Comparison of ENCODE assay signal across 8 cellular contexts in genomic region chr9:89497181-89497963, GRCh38. TPM values are rescaled to one million over a fixed set of nuclear protein-coding genes. Genes with fewer than 3 reads are reported as not detected.
DNase-seq lines count a peak whose midpoint lies in the region; ATAC-seq, FAIRE-seq and TF ChIP-seq lines count a peak whose summit lies in the region.

No MANE protein-coding gene starts in this region.

- H3K4me3 Mint-ChIP-seq in IgD-negative memory B cell (peak overlapping the region; percentile 87 to 99 (median 99)), immature natural killer cell (peak overlapping the region; percentile 87 to 99 (median 98))

- SMC1A ChIA-PET in GM12878 (lab: Charles Lee; ENCODE audit: uncharacterized antibody, unreplicated experiment) = interaction anchor here (0.9 to 1.2 kb wide), 8 partner anchors 12 to 68 kb away, joined by 3 to 7 read pairs (median 4); no protein-coding TSS in a partner anchor

- intact Hi-C loops in GM12878 (cut with micrococcal nuclease; ENCODE audit: unreplicated experiment) = loop anchor here (5.0 to 10.0 kb wide), 2 partner anchors 35 to 183 kb away; partner anchors contain the start of genes CKS2 and SECISBP2

- peaks cover 6% of the 10 kb centered on the region; the same call in 1 of the 2 replicates for H4K20me1 ChIP-seq in GM12878 (ENCODE audit: control insufficient read depth, insufficient read depth)

- no peak for TF ChIP-seq RAD21 in GM12878 (IDR thresholded peaks at IDR 0.05; ENCODE audit: insufficient read depth, low read depth, low read length)

- no peaks in the 10 kb centered on the region for H3K9me3 ChIP-seq in GM12878 (replicated peaks; ENCODE audit: control insufficient read depth, insufficient read depth, low read length)
- H3K9me3 ChIP-seq in stomach smooth muscle (ENCODE audit: control insufficient read depth in 2 of 2, low read length in 2 of 2) = no peaks in the 10 kb centered on the region

- no peak for FAIRE-seq in GM12878 (lab: Jason Lieb, UNC)

- POLR2A ChIA-PET in GM12878 (lab: Charles Lee) = interaction anchor here (0.6 to 0.7 kb wide), 2 partner anchors 30 to 75 kb away, joined by 3 read pairs; no protein-coding TSS in a partner anchor

- peaks cover 57% of the 10 kb centered on the region for H3K79me2 ChIP-seq in GM12878 (ENCODE audit: control insufficient read depth, insufficient read depth, low read length)

- H3K27me3 Mint-ChIP-seq in IgD-negative memory B cell = no peaks in the 10 kb centered on the region
- H3K27me3 Mint-ChIP-seq in immature natural killer cell (ENCODE audit: low read depth in 3 of 3) = peaks cover 4 to 32% (median 18%) of the 10 kb centered on the region in 3 donors

- peak overlapping the region; percentile 74 for H3K4me2 ChIP-seq in GM12878 (ENCODE audit: control insufficient read depth, insufficient read depth)

- no peak for TF ChIP-seq EP300 in GM12878 (IDR thresholded peaks at IDR 0.05; ENCODE audit: borderline replicate concordance in 1 of 2, control insufficient read depth in 1 of 2, low read depth in 2 of 2, low read length in 2 of 2)

- no peak overlapping the region for H2AFZ ChIP-seq in GM12878 (ENCODE audit: control insufficient read depth, low read depth, low read length)

- peak overlapping the region; percentile 71 for H3K9ac ChIP-seq in GM12878 (ENCODE audit: control insufficient read depth, insufficient read depth, low read length)
- H3K9ac ChIP-seq in stomach smooth muscle (ENCODE audit: low read length in 2 of 2) = peak overlapping the region; percentile 29 to 42

- peak; percentile 28 for ATAC-seq in GM18909 (IDR thresholded peaks at IDR 0.05; ENCODE audit: poor library complexity, unreplicated experiment)
- ATAC-seq in GM12878 = peak; percentile 38

- H3K36me3 ChIP-seq in GM12878 (ENCODE audit: control insufficient read depth in 2 of 2, insufficient read depth in 2 of 2, low read length in 1 of 2) (0 out of 4 replicates have a peak, but pooled peaks cover 0 to 5% of the 10 kb centered on the region in 2 experiments), stomach smooth muscle (ENCODE audit: control insufficient read depth in 2 of 2, insufficient read depth in 2 of 2, low read length in 2 of 2) (no peaks in the 10 kb centered on the region)

- TF ChIP-seq POLR2A in GM12878 (IDR thresholded peaks at IDR 0.05; ENCODE audit: low read depth, low read length) = peak; percentile 68

- H3K4me1 Mint-ChIP-seq in IgD-negative memory B cell (peaks cover 66 to 73% (median 69%) of the 10 kb centered on the region in 3 donors), immature natural killer cell (peaks cover 92 to 93% of the 10 kb centered on the region in 2 donors)

- H3K9me3 Mint-ChIP-seq in IgD-negative memory B cell (no peaks in the 10 kb centered on the region), immature natural killer cell (no peaks in the 10 kb centered on the region)

- H3K4me1 ChIP-seq in GM12878 (ENCODE audit: control insufficient read depth, insufficient read depth, low read length) (peaks cover 43% of the 10 kb centered on the region), stomach smooth muscle (ENCODE audit: control insufficient read depth, insufficient read depth, low read length) (peaks cover 10% of the 10 kb centered on the region)

- CTCF ChIA-PET in GM12878 (lab: Yijun Ruan, JAX) = interaction anchor here (1.4 kb wide), 1 partner anchor 68 kb away, joined by 7 read pairs; no protein-coding TSS in a partner anchor

- peaks cover 5% of the 10 kb centered on the region for H3K36me3 Mint-ChIP-seq in IgD-negative memory B cell
- no peaks in the 10 kb centered on the region for H3K36me3 Mint-ChIP-seq in immature natural killer cell

- no TSS peak for BruUV-seq in GM12878 (replicated peaks; lab: Mats Ljungman, UMichigan)

- TF ChIP-seq CTCF in 22Rv1 (IDR thresholded peaks at IDR 0.05) (no peak), GM12878 (IDR thresholded peaks at IDR 0.05 in 2 of 3, conservative IDR thresholded peaks at IDR 0.05 in 1 of 3; ENCODE audit: control insufficient read depth in 2 of 3, extremely low read depth in 1 of 3, insufficient read depth in 1 of 3, low read depth in 3 of 3, low read length in 3 of 3) (no peak)

- H3K27ac ChIP-seq in 22Rv1 (peak overlapping the region; percentile 40), GM12878 (ENCODE audit: control insufficient read depth, insufficient read depth) (peak overlapping the region; percentile 63), stomach smooth muscle (ENCODE audit: low read length) (no peak overlapping the region)

- H3K4me3 ChIP-seq in GM12878 (peak overlapping the region; percentile 99), stomach smooth muscle (ENCODE audit: low read length in 2 of 2) (peak overlapping the region; percentile 42 to 69)

- WGBS in GM12878 (ENCODE audit: insufficient coverage, insufficient replicate concordance, low lambda C conversion rate, missing lambda C conversion rate) = under 1% methylated on average over 33 of the region's 68 CpGs

- in situ Hi-C loops in GM12878 (cut with MboI) = no loop called here

- RAD21 ChIA-PET in GM12878 (lab: Charles Lee; ENCODE audit: unreplicated experiment) = interaction anchor here (0.8 to 1.2 kb wide), 3 partner anchors 35 to 69 kb away, joined by 3 to 7 read pairs (median 3); no protein-coding TSS in a partner anchor

- H3K27me3 ChIP-seq in GM12878 (replicated peaks in 1 of 2; ENCODE audit: control insufficient read depth in 2 of 2, insufficient read depth in 2 of 2, low read length in 1 of 2) (no peaks in the 10 kb centered on the region), stomach smooth muscle (ENCODE audit: control insufficient read depth in 1 of 2, insufficient read depth in 2 of 2, low read length in 2 of 2) (peaks cover 0 to 2% of the 10 kb centered on the region in 2 donors)

- H3K27ac Mint-ChIP-seq in IgD-negative memory B cell (peak overlapping the region; percentile 87 to 90 (median 89)), immature natural killer cell (peak overlapping the region; percentile 89 to 97 (median 93))

- DNase-seq in GM12878 (ENCODE audit: low read depth, low spot score) (no peak), immature natural killer cell (peak; percentile 67 to 70 (median 68)), HT-29 (ENCODE audit: low spot score) (no peak), NCI-H2171 (lab: John Stamatoyannopoulos, UW) (no peak)

TF ChIP-seq in GM12878, 131 proteins besides CTCF, POLR2A, EP300 and RAD21 (continues in another document):
- TF ChIP-seq, protein P1, sequence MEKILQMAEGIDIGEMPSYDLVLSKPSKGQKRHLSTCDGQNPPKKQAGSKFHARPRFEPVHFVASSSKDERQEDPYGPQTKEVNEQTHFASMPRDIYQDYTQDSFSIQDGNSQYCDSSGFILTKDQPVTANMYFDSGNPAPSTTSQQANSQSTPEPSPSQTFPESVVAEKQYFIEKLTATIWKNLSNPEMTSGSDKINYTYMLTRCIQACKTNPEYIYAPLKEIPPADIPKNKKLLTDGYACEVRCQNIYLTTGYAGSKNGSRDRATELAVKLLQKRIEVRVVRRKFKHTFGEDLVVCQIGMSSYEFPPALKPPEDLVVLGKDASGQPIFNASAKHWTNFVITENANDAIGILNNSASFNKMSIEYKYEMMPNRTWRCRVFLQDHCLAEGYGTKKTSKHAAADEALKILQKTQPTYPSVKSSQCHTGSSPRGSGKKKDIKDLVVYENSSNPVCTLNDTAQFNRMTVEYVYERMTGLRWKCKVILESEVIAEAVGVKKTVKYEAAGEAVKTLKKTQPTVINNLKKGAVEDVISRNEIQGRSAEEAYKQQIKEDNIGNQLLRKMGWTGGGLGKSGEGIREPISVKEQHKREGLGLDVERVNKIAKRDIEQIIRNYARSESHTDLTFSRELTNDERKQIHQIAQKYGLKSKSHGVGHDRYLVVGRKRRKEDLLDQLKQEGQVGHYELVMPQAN (conservative IDR thresholded peaks at IDR 0.05) = peak; percentile 40
- TF ChIP-seq, protein P2, sequence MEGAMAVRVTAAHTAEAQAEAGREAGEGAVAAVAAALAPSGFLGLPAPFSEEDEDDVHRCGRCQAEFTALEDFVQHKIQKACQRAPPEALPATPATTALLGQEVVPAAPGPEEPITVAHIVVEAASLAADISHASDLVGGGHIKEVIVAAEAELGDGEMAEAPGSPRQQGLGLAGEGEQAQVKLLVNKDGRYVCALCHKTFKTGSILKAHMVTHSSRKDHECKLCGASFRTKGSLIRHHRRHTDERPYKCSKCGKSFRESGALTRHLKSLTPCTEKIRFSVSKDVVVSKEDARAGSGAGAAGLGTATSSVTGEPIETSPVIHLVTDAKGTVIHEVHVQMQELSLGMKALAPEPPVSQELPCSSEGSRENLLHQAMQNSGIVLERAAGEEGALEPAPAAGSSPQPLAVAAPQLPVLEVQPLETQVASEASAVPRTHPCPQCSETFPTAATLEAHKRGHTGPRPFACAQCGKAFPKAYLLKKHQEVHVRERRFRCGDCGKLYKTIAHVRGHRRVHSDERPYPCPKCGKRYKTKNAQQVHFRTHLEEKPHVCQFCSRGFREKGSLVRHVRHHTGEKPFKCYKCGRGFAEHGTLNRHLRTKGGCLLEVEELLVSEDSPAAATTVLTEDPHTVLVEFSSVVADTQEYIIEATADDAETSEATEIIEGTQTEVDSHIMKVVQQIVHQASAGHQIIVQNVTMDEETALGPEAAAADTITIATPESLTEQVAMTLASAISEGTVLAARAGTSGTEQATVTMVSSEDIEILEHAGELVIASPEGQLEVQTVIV (IDR thresholded peaks at IDR 0.05; ENCODE audit: borderline replicate concordance, partially characterized antibody) = no peak
- TF ChIP-seq BCL11A (IDR thresholded peaks at IDR 0.05; ENCODE audit: low read depth, low read length) (no peak), TAF1 (IDR thresholded peaks at IDR 0.05; ENCODE audit: borderline replicate concordance, low read depth, low read length) (no peak)

RNA-seq across cellular contexts. Expression of gene SEMA4D, which starts 0.5 kb away (rescaled TPM):
- polyA plus RNA-seq in IgD-negative memory B cell (35.3 TPM), GM12878 (2011; rRNA removed) (24.7 and 30.8 TPM in 2 replicates), GM12878 (2014; fragmentation: Illumina TruSeq; extraction: Trizol) (31.9 and 57.1 TPM in 2 replicates), GM12878 (2014; fragmentation: Nextera tagmentation; extraction: Ambion mirVana) (10 to 100 TPM; 15.1 to 22.7 TPM), GM12878 (2014; rRNA removed) (55.0 and 64.8 TPM in 2 replicates), GM12878 (2016; fragmentation: Nextera tagmentation; extraction: Ambion mirVana) (10 to 100 TPM; 35.1 to 44.1 TPM), immature natural killer cell (10 to 100 TPM; 45.8 to 80.6 (median 47.0) TPM)
- 179 and 180 TPM in 2 replicates for total RNA-seq in GM12878 (2013; cell fraction: nucleolus; rRNA removed)
- total RNA-seq in GM12878 (2014; rRNA removed) (42.2 and 49.8 TPM in 2 replicates), GM12878 (2014; rRNA removed; fragmentation: Illumina TruSeq; extraction: Trizol) (34.9 and 40.6 TPM in 2 replicates), GM12878 (2021) (120 and 136 TPM in 2 replicates)
- polyA plus RNA-seq in GM12878 (2011; ENCODE audit: low read depth) = 38.6 TPM
- polyA plus RNA-seq in GM12878 (2011; cell fraction: cytosol; rRNA removed) = 36.3 and 42.2 TPM in 2 replicates
- polyA plus RNA-seq in GM12878 (2011; cell fraction: nucleus; rRNA removed) = 273 and 286 TPM in 2 replicates
- 68.5 and 75.6 TPM in 2 replicates for polyA plus RNA-seq in GM12878 (2012)
- polyA minus RNA-seq in GM12878 (2011; rRNA and poly(A)+ RNA removed) = 35.0 and 57.4 TPM in 2 replicates
- 40.2 and 46.0 TPM in 2 replicates for polyA minus RNA-seq in GM12878 (2011; cell fraction: cytosol; rRNA and poly(A)+ RNA removed)
- polyA minus RNA-seq in GM12878 (2011; cell fraction: nucleus; rRNA and poly(A)+ RNA removed) = 77.4 and 123 TPM in 2 replicates
- 13.2 and 18.5 TPM in 2 replicates for total RNA-seq in HT-29 (2014; rRNA removed; shearing (Covaris generic))

Comparison
In these comparisons a context has a peak if more than half of its experiments do, and no peak if none do; other contexts are left out.
1. DNase-seq: peak in immature natural killer cell (3 of 3); none in GM12878 (single experiment), HT-29 (single experiment) and NCI-H2171 (single experiment).